Comparison of ENCODE assay signal across 31 cellular contexts in the genomic region with DNA sequence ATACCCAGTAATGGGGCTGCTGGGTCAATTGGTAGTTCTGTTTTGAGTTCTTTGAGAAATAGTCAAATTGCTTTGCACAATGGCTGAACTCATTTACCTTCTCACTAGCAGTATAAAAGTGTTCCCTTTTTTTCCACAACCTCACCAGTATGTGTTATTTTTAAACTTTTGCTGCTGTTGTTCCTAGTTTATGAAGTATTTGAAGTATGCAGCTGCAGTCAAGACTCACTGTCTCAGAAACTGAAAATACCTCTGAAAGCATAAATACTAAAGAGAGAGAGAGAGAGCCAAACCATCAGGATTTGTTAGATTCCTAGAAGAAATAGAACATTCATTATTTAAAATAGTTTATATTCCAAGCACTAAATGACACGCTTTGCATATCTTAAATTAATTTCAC.
"Had no signal": no experiment of that assay in that cellular context is flagged by ENCODE, and none has a peak within 500 bp of the region (broad histone marks: within the 10 kb centered on the region; RNA-seq: fewer than 3 reads in every experiment).

No MANE protein-coding gene starts in this region.

- ATAC-seq: activated CD8-positive, alpha-beta T cell treated with anti-CD3 and anti-CD28 coated beads for 36 hours; activated T-cell treated with anti-CD3 and anti-CD28 coated beads, Interleukin-2, amount 50 U/mL, for 4 hours; activated T-helper 17 cell treated with anti-CD3 and anti-CD28 coated beads, Interleukin-2, amount 50 U/mL, for 72 hours; esophagus mucosa; foreskin keratinocyte; gastrocnemius medialis; heart left ventricle; T-helper 17 cell; WTC11 had no signal

- DNase-seq: activated CD4-positive, alpha-beta T cell treated with anti-CD3 and anti-CD28 coated beads for 1 hour; activated CD4-positive, alpha-beta T cell treated with anti-CD3 and anti-CD28 coated beads for 4 hours; activated CD4-positive, alpha-beta T cell treated with anti-CD3 and anti-CD28 coated beads, Interleukin-2, amount 10 ng/mL, durations not matched to agents 7 days and 5 days; activated CD4-positive, alpha-beta T cell treated with anti-CD3 and anti-CD28 coated beads, Interleukin-2, amount 50 U/mL, for 48 hours; activated CD8-positive, alpha-beta memory T cell treated with anti-CD3 and anti-CD28 coated beads for 24 hours; activated CD8-positive, alpha-beta T cell treated with anti-CD3 and anti-CD28 coated beads for 36 hours; activated effector memory CD4-positive, alpha-beta T cell treated with Interleukin-2 at 50 U/mL for 16 hours; activated gamma-delta T cell treated with Interleukin-2 at 50 U/mL for 16 hours; activated naive CD4-positive, alpha-beta T cell treated with anti-CD3 and anti-CD28 coated beads, Interleukin-2, amount 50 U/mL, for 16 hours; activated naive CD4-positive, alpha-beta T cell treated with Interleukin-2 at 50 U/mL for 16 hours; activated T-cell treated with anti-CD3 and anti-CD28 coated beads, Interleukin-2, amount 50 U/mL, for 4 hours; amniotic stem cell; anterior cingulate cortex; central memory CD4-positive, alpha-beta T cell; cerebellar nuclear complex; dorsolateral prefrontal cortex; effector memory CD4-positive, alpha-beta T cell; endodermal cell; foreskin keratinocyte; gastrocnemius medialis; glutamatergic neuron; heart left ventricle; T-helper 1 cell; T-helper 17 cell had no signal

- H3K27ac ChIP-seq: breast epithelium, cardiac muscle cell, coronary artery, dorsolateral prefrontal cortex, foreskin keratinocyte, gastrocnemius medialis, VCaP had no signal

- H3K36me3 ChIP-seq: breast epithelium, cardiac muscle cell, gastrocnemius medialis, heart left ventricle had no signal

- H3K27me3 ChIP-seq: breast epithelium, cardiac muscle cell, dorsolateral prefrontal cortex, foreskin keratinocyte, gastrocnemius medialis, heart left ventricle had no signal

- H3K4me3 ChIP-seq: breast epithelium, cardiac muscle cell, coronary artery, dorsolateral prefrontal cortex, gastrocnemius medialis, heart left ventricle had no signal

- H3K4me1 ChIP-seq: breast epithelium, foreskin keratinocyte had no signal

- H3K9me3 ChIP-seq: breast epithelium, gastrocnemius medialis had no signal
